ENCODE assay signal across 8 cellular contexts in genomic region chr3:107753494-107753893, GRCh38.
A peak's percentile ranks its signal among the peaks of the same experiment; 100 is the strongest.
DNase-seq lines count a peak whose midpoint lies in the region; ATAC-seq and TF ChIP-seq lines count a peak whose summit lies in the region.

No MANE protein-coding gene starts in this region.

- no peak overlapping the region for H3K27ac Mint-ChIP-seq in activated naive CD8-positive, alpha-beta T cell treated with anti-CD3 and anti-CD28 coated beads, Interleukin-2, amount 10 ng/mL, durations not matched to agents 7 days and 5 days

- H3K4me2 ChIP-seq in hepatocyte: no peak overlapping the region

- no peaks in the 10 kb centered on the region for H3K9me3 Mint-ChIP-seq in activated naive CD8-positive, alpha-beta T cell treated with anti-CD3 and anti-CD28 coated beads, Interleukin-2, amount 10 ng/mL, durations not matched to agents 7 days and 5 days

- peak; percentile 52 for ATAC-seq in activated naive CD8-positive, alpha-beta T cell treated with anti-CD3 and anti-CD28 coated beads, Interleukin-2, amount 10 ng/mL, durations not matched to agents 7 days and 5 days (ENCODE audit: low read depth)

- H3K4me3 ChIP-seq in hepatocyte (no peak overlapping the region), H7 (ENCODE audit: insufficient read depth, low read depth, low read length) (no peak overlapping the region)

- peak; percentile 52 for TF ChIP-seq CTCF in hepatocyte (IDR thresholded peaks at IDR 0.05; ENCODE audit: poor library complexity)

- WGBS in hepatocyte (ENCODE audit: low lambda C conversion rate, missing lambda C conversion rate): 40% methylated on average over 2 of the region's 2 CpGs

- H3K9me3 ChIP-seq in hepatocyte (ENCODE audit: low read depth): no peaks in the 10 kb centered on the region

- H4K20me1 ChIP-seq in hepatocyte (ENCODE audit: insufficient read depth, poor library complexity, severe bottlenecking): no peaks in the 10 kb centered on the region

- DNase-seq in DMS53 (lab: John Stamatoyannopoulos, UW): peak; percentile 61
- peak; percentile 23 for DNase-seq in H4 (ENCODE audit: low spot score)
- DNase-seq in NCI-H226: peak; percentile 14
- DNase-seq in activated naive CD8-positive, alpha-beta T cell treated with anti-CD3 and anti-CD28 coated beads, Interleukin-2, amount 10 ng/mL, durations not matched to agents 7 days and 5 days: no peak
- DNase-seq in hepatocyte (ENCODE audit: low spot score): peak; percentile 47
- peak; percentile 11 for DNase-seq in stimulated activated CD4-positive, alpha-beta T cell treated with anti-CD3 and anti-CD28 coated beads, Interleukin-4, amount 100 ng/mL, for 24 hours
- DNase-seq in H7: no peak
- DNase-seq in NCI-H187 (lab: John Stamatoyannopoulos, UW): no peak

- no peaks in the 10 kb centered on the region for H3K36me3 ChIP-seq in hepatocyte (replicated peaks; ENCODE audit: insufficient read depth, low read depth)
- H3K36me3 ChIP-seq in H7 (replicated peaks; ENCODE audit: control insufficient read depth, insufficient read depth, low read length): no peaks in the 10 kb centered on the region

- H3K27ac ChIP-seq in hepatocyte: no peak overlapping the region

- no peaks in the 10 kb centered on the region for H3K79me2 ChIP-seq in hepatocyte

- H3K36me3 Mint-ChIP-seq in activated naive CD8-positive, alpha-beta T cell treated with anti-CD3 and anti-CD28 coated beads, Interleukin-2, amount 10 ng/mL, durations not matched to agents 7 days and 5 days: peaks cover 8% of the 10 kb centered on the region

- H3K27me3 Mint-ChIP-seq in activated naive CD8-positive, alpha-beta T cell treated with anti-CD3 and anti-CD28 coated beads, Interleukin-2, amount 10 ng/mL, durations not matched to agents 7 days and 5 days: no peaks in the 10 kb centered on the region

- peaks cover 10% of the 10 kb centered on the region for H3K4me1 ChIP-seq in hepatocyte (ENCODE audit: insufficient read depth)

- no peaks in the 10 kb centered on the region for H3K4me1 Mint-ChIP-seq in activated naive CD8-positive, alpha-beta T cell treated with anti-CD3 and anti-CD28 coated beads, Interleukin-2, amount 10 ng/mL, durations not matched to agents 7 days and 5 days

- no peak overlapping the region for H3K4me3 Mint-ChIP-seq in activated naive CD8-positive, alpha-beta T cell treated with anti-CD3 and anti-CD28 coated beads, Interleukin-2, amount 10 ng/mL, durations not matched to agents 7 days and 5 days

- H2AFZ ChIP-seq in hepatocyte: no peak overlapping the region

- H3K9me2 ChIP-seq in hepatocyte (replicated peaks; ENCODE audit: insufficient read depth): no peaks in the 10 kb centered on the region

- no peaks in the 10 kb centered on the region for H3K27me3 ChIP-seq in hepatocyte
- no peaks in the 10 kb centered on the region for H3K27me3 ChIP-seq in H7 (ENCODE audit: control insufficient read depth, insufficient read depth, low read length)

- POLR2A ChIA-PET in activated naive CD8-positive, alpha-beta T cell treated with anti-CD3 and anti-CD28 coated beads, Interleukin-2, amount 10 ng/mL, durations not matched to agents 7 days and 5 days (lab: Charles Lee): no interaction called here

Comparison
In these comparisons a context has a peak if more than half of its experiments do, and no peak if none do; other contexts are left out.
1. DNase-seq: peak in DMS53 (single experiment), H4 (single experiment), NCI-H226 (single experiment), hepatocyte (single experiment) and stimulated activated CD4-positive, alpha-beta T cell treated with anti-CD3 and anti-CD28 coated beads, Interleukin-4, amount 100 ng/mL, for 24 hours (single experiment); none in activated naive CD8-positive, alpha-beta T cell treated with anti-CD3 and anti-CD28 coated beads, Interleukin-2, amount 10 ng/mL, durations not matched to agents 7 days and 5 days (single experiment), H7 (single experiment) and NCI-H187 (0 of 2).